In genomic region chr2:173966274-173967098, GRCh38 we compare ENCODE assay signal across 1 cellular context.
TF ChIP-seq lines count a peak whose summit lies in the region.

No MANE protein-coding gene starts in this region.

TF ChIP-seq in K562, 482 proteins besides CTCF, POLR2A, EP300 and RAD21 (continued from another document):
- TF ChIP-seq DEAF1 (CRISPR knock-in tag; IDR thresholded peaks at IDR 0.05) (0 out of 2 replicates have a peak, but pooled peaks have one; percentile 8), ZNF584 (CRISPR knock-in tag; IDR thresholded peaks at IDR 0.05; ENCODE audit: low read depth) (peak; percentile 60; the same call in 1 of the 2 replicates), ZNF696 (CRISPR knock-in tag; conservative IDR thresholded peaks at IDR 0.05) (0 out of 2 replicates have a peak, but pooled peaks have one; percentile 26), CCAR2 (IDR thresholded peaks at IDR 0.05; ENCODE audit: low read depth, low read length) (no peak), EGR1 (conservative IDR thresholded peaks at IDR 0.05) (no peak), ZBTB1 (CRISPR knock-in tag; IDR thresholded peaks at IDR 0.05; ENCODE audit: borderline replicate concordance, low read depth) (no peak), ZNF184 (CRISPR knock-in tag; IDR thresholded peaks at IDR 0.05) (no peak), SOX6 (IDR thresholded peaks at IDR 0.05) (no peak), KAT2B (IDR thresholded peaks at IDR 0.05; ENCODE audit: low read depth, low read length) (no peak), ZC3H11A (IDR thresholded peaks at IDR 0.05; ENCODE audit: low read depth, low read length) (no peak)
